In the genomic region with DNA sequence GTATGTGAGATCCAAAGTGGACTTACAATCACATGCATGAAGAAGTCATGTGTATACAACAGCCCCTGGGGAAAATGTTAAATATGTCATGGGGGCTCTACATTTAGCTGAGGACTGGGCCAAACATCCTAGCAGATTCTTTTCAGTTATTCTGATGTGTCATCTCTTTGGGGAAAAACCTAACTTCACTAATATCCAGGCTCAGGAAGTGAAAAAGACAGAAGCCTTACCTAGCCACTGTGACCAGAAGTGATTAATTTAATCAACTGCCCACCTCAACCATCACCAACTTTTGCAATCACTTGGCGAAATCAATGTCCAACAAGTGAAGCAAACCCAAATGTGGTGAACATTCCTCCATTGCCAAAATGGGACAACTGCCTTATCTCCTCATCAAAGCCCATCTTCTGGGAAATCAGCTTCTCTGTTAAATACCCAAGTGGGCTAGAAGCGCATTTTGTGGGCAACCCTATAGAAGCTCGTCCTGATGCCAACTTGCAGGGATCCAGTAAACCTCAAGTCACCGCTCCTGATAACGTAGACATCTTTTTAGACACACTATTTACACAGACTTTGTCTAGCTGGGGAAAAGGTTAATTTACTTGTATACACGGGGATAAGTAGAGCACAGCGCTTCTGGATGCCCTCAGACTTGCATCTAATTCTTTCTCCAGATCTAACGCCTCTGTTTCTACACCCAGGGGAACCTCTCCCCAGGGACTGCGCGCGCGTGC, we compare ENCODE assay signal across 12 cellular contexts. TPM values are rescaled to one million over a fixed set of nuclear protein-coding genes. Genes with fewer than 3 reads are reported as not detected.
DNase-seq lines count a peak whose midpoint lies in the region; ATAC-seq and TF ChIP-seq lines count a peak whose summit lies in the region.
"Had no signal": no experiment of that assay in that cellular context is flagged by ENCODE, and none has a peak within 500 bp of the region (broad histone marks: within the 10 kb centered on the region; RNA-seq: fewer than 3 reads in every experiment).

No MANE protein-coding gene starts in this region.

- peaks cover 23% of the 10 kb centered on the region for H3K4me1 Mint-ChIP-seq in endothelial cell (ENCODE audit: unreplicated experiment)
- peaks cover 15 to 24% of the 10 kb centered on the region in 2 donors for H3K4me1 Mint-ChIP-seq in natural killer cell treated with Interleukin-12 subunit alpha and Interleukin-12 subunit beta and Interleukin-15 and Interleukin-18, amount 100 ng/mL, for 72 hours (ENCODE audit: low read depth in 2 of 2)

- H3K36me3 ChIP-seq in SK-N-SH (replicated peaks in 1 of 2; ENCODE audit: control insufficient read depth in 1 of 2, insufficient read depth in 2 of 2, low read length in 1 of 2) = no peaks in the 10 kb centered on the region
- no peaks in the 10 kb centered on the region for H3K36me3 ChIP-seq in upper lobe of left lung
- H3K36me3 ChIP-seq: MG63 had no signal

- 60% methylated on average over 8 of the region's 12 CpGs for WGBS in SK-N-SH (ENCODE audit: low lambda C conversion rate)
- WGBS in upper lobe of left lung, 2 donors = 42 to 54% methylated on average over 10 to 12 of the region's 12 CpGs

- TF ChIP-seq CTCF in SK-N-SH (IDR thresholded peaks at IDR 0.05) = no peak
- TF ChIP-seq CTCF in endothelial cell (IDR thresholded peaks at IDR 0.05; ENCODE audit: unreplicated experiment) = no peak
- no peak for TF ChIP-seq CTCF in upper lobe of left lung (IDR thresholded peaks at IDR 0.05)

- peak overlapping the region; percentile 84 for H3K4me2 ChIP-seq in SK-N-SH

- no peaks in the 10 kb centered on the region for H3K9me3 Mint-ChIP-seq in endothelial cell (ENCODE audit: unreplicated experiment)
- no peaks in the 10 kb centered on the region for H3K9me3 Mint-ChIP-seq in natural killer cell treated with Interleukin-12 subunit alpha and Interleukin-12 subunit beta and Interleukin-15 and Interleukin-18, amount 100 ng/mL, for 72 hours

- CTCF ChIA-PET in SK-N-SH (lab: Yijun Ruan, JAX) = interaction anchor here (1.1 to 1.5 kb wide), 2 partner anchors 10 to 11 kb away, joined by 3 to 4 read pairs; no protein-coding TSS in a partner anchor

- POLR2A ChIA-PET in SK-N-SH (lab: Yijun Ruan, JAX) = no interaction called here

- DNase-seq in SK-N-SH = no peak
- DNase-seq in endothelial cell (ENCODE audit: low spot score) = no peak
- no peak for DNase-seq in natural killer cell treated with Interleukin-12 subunit alpha and Interleukin-12 subunit beta and Interleukin-15 and Interleukin-18, amount 100 ng/mL, for 72 hours (ENCODE audit: low spot score)
- no peak for DNase-seq in upper lobe of left lung
- no peak for DNase-seq in NCI-H2107 treated with DMSO at 0.1 percent for 48 hours (lab: John Stamatoyannopoulos, UW; ENCODE audit: unreplicated experiment)
- DNase-seq: MG63, NCI-H2171 had no signal

- H4K20me1 ChIP-seq in SK-N-SH (ENCODE audit: insufficient read depth) = no peaks in the 10 kb centered on the region

- TF ChIP-seq EP300 in SK-N-SH (IDR thresholded peaks at IDR 0.05; ENCODE audit: borderline replicate concordance in 1 of 2, low read depth in 1 of 2, low read length in 1 of 2) (no peak), upper lobe of left lung (IDR thresholded peaks at IDR 0.05) (no peak)

- H3K4me3 ChIP-seq in SK-N-SH (ENCODE audit: low read depth in 2 of 2, low read length in 1 of 2) = peak overlapping the region in 1 of 2 experiments; percentile 72; a peak in 2 of 4 replicates
- peak overlapping the region in 3 of 4 donors; percentile 49 to 56 (median 54) for H3K4me3 ChIP-seq in upper lobe of left lung
- H3K4me3 ChIP-seq: MG63 had no signal

- H3K9me3 ChIP-seq in SK-N-SH = no peaks in the 10 kb centered on the region
- H3K9me3 ChIP-seq in upper lobe of left lung = no peaks in the 10 kb centered on the region
- H3K9me3 ChIP-seq: MG63 had no signal

- H3K27me3 Mint-ChIP-seq in endothelial cell (ENCODE audit: unreplicated experiment) = peaks cover 17% of the 10 kb centered on the region
- peaks cover 27 to 36% of the 10 kb centered on the region in 2 donors for H3K27me3 Mint-ChIP-seq in natural killer cell treated with Interleukin-12 subunit alpha and Interleukin-12 subunit beta and Interleukin-15 and Interleukin-18, amount 100 ng/mL, for 72 hours

- peaks cover 29% of the 10 kb centered on the region for H3K79me2 ChIP-seq in SK-N-SH (ENCODE audit: insufficient read depth)

- no peak for TF ChIP-seq POLR2A in upper lobe of left lung (IDR thresholded peaks at IDR 0.05)

- peaks cover 9% of the 10 kb centered on the region; the same call in 1 of the 2 replicates for H3K27me3 ChIP-seq in SK-N-SH (ENCODE audit: insufficient read depth)
- H3K27me3 ChIP-seq in upper lobe of left lung = peaks cover 0 to 21% (median 7%) of the 10 kb centered on the region in 4 donors

- peak overlapping the region; percentile 82 for H3K4me3 Mint-ChIP-seq in endothelial cell (ENCODE audit: unreplicated experiment)
- H3K4me3 Mint-ChIP-seq in natural killer cell treated with Interleukin-12 subunit alpha and Interleukin-12 subunit beta and Interleukin-15 and Interleukin-18, amount 100 ng/mL, for 72 hours = peak overlapping the region; percentile 15
- H3K4me3 Mint-ChIP-seq: stimulated activated effector memory CD8-positive, alpha-beta T cell treated with anti-CD3 and anti-CD28 coated beads, Interleukin-12 subunit alpha, Interleukin-12 subunit beta, amount 100 ng/mL, for 72 hours had no signal

- ATAC-seq in SK-N-SH treated with all-trans-retinoic acid at 6 μM for 48 hours (no peak), upper lobe of left lung (ENCODE audit: low FRiP score in 2 of 2) (no peak), esophagus mucosa (no peak), GM19455 (IDR thresholded peaks at IDR 0.05; ENCODE audit: unreplicated experiment) (no peak)
- no peak for ATAC-seq in natural killer cell treated with Interleukin-12 subunit alpha and Interleukin-12 subunit beta and Interleukin-15 and Interleukin-18, amount 100 ng/mL, for 72 hours

- no peak overlapping the region for H2AFZ ChIP-seq in SK-N-SH (ENCODE audit: low read depth)

- H3K9me2 ChIP-seq in SK-N-SH = no peaks in the 10 kb centered on the region

- peaks cover 10% of the 10 kb centered on the region for H3F3A ChIP-seq in SK-N-SH (replicated peaks; ENCODE audit: insufficient read depth)

- no peaks in the 10 kb centered on the region; a peak in 1 of 4 replicates for H3K4me1 ChIP-seq in SK-N-SH (ENCODE audit: control insufficient read depth in 1 of 2, insufficient read depth in 2 of 2, low read depth in 1 of 2, low read length in 1 of 2)
- peaks cover 16 to 24% (median 18%) of the 10 kb centered on the region in 4 donors for H3K4me1 ChIP-seq in upper lobe of left lung

- H3K36me3 Mint-ChIP-seq in endothelial cell (ENCODE audit: low read depth, unreplicated experiment) = no peaks in the 10 kb centered on the region
- no peaks in the 10 kb centered on the region for H3K36me3 Mint-ChIP-seq in natural killer cell treated with Interleukin-12 subunit alpha and Interleukin-12 subunit beta and Interleukin-15 and Interleukin-18, amount 100 ng/mL, for 72 hours
- H3K36me3 Mint-ChIP-seq: stimulated activated effector memory CD8-positive, alpha-beta T cell treated with anti-CD3 and anti-CD28 coated beads, Interleukin-12 subunit alpha, Interleukin-12 subunit beta, amount 100 ng/mL, for 72 hours had no signal

- H3K27ac ChIP-seq in SK-N-SH (ENCODE audit: low read depth in 2 of 2, low read length in 1 of 2) = peak overlapping the region in 1 of 2 experiments; percentile 10; a peak in 2 of 4 replicates
- peak overlapping the region in 2 of 4 donors; percentile 79 to 87 for H3K27ac ChIP-seq in upper lobe of left lung

- no peak overlapping the region for H3K27ac Mint-ChIP-seq in endothelial cell (ENCODE audit: unreplicated experiment)
- no peak overlapping the region for H3K27ac Mint-ChIP-seq in natural killer cell treated with Interleukin-12 subunit alpha and Interleukin-12 subunit beta and Interleukin-15 and Interleukin-18, amount 100 ng/mL, for 72 hours
- H3K27ac Mint-ChIP-seq: stimulated activated effector memory CD8-positive, alpha-beta T cell treated with anti-CD3 and anti-CD28 coated beads, Interleukin-12 subunit alpha, Interleukin-12 subunit beta, amount 100 ng/mL, for 72 hours had no signal

- no peak for TF ChIP-seq RAD21 in SK-N-SH (IDR thresholded peaks at IDR 0.05; ENCODE audit: low read length)

- peak overlapping the region; percentile 57; the same call in 1 of the 2 replicates for H3K9ac ChIP-seq in SK-N-SH

TF ChIP-seq in SK-N-SH, 30 proteins besides CTCF, POLR2A, EP300 and RAD21 (continues in another document):
- TF ChIP-seq RFX5 (IDR thresholded peaks at IDR 0.05; ENCODE audit: low read length) (no peak), MXI1 (IDR thresholded peaks at IDR 0.05; ENCODE audit: low read depth, low read length) (no peak), FOSL2 (IDR thresholded peaks at IDR 0.05; ENCODE audit: borderline replicate concordance, low read depth) (no peak), GATA2 (CRISPR knock-in tag; IDR thresholded peaks at IDR 0.05) (no peak), NRF1 (IDR thresholded peaks at IDR 0.05; ENCODE audit: low read depth, low read length) (no peak), YY1 (IDR thresholded peaks at IDR 0.05; ENCODE audit: low read depth) (no peak), SIN3A (IDR thresholded peaks at IDR 0.05; ENCODE audit: borderline replicate concordance, low read depth, low read length) (no peak)

TF ChIP-seq in SK-N-SH treated with all-trans-retinoic acid at 6 μM for 48 hours, 23 proteins besides CTCF, POLR2A, EP300 and RAD21 (continues in another document):
- no peak for TF ChIP-seq SNAI2 (CRISPR knock-in tag; IDR thresholded peaks at IDR 0.05)
- no peak for TF ChIP-seq ARNTL (CRISPR knock-in tag; IDR thresholded peaks at IDR 0.05; ENCODE audit: borderline replicate concordance, low read depth)
- no peak for TF ChIP-seq ZC3H10 (CRISPR knock-in tag; IDR thresholded peaks at IDR 0.05)
- TF ChIP-seq ZFP30 (CRISPR knock-in tag; IDR thresholded peaks at IDR 0.05) = no peak
- TF ChIP-seq TCF4 (CRISPR knock-in tag; IDR thresholded peaks at IDR 0.05; ENCODE audit: borderline replicate concordance) = no peak

RNA-seq across cellular contexts. Expression of gene HHIP, which starts 1.4 kb away (rescaled TPM):
- 1.8 and 3.5 TPM in 2 replicates for polyA plus RNA-seq in SK-N-SH (2012; rRNA removed)
- 3.8 and 4.3 TPM in 2 replicates for polyA plus RNA-seq in SK-N-SH (2012; cell fraction: cytosol; rRNA removed)
- polyA plus RNA-seq in SK-N-SH (2012; cell fraction: nucleus; rRNA removed) = 1.9 and 2.7 TPM in 2 replicates
- total RNA-seq in endothelial cell (ENCODE audit: unreplicated experiment) = 0.46 TPM
- total RNA-seq in natural killer cell treated with Interleukin-12 subunit alpha and Interleukin-12 subunit beta and Interleukin-15 and Interleukin-18, amount 100 ng/mL, for 72 hours = not detected
- 100 to 1,000 TPM in 1 of 6 donors, 10 to 100 TPM in 5; 19.3 to 144 (median 35.8) TPM for total RNA-seq in upper lobe of left lung
- total RNA-seq in esophagus mucosa = not detected
- total RNA-seq: mononuclear cell had no signal

Comparison
In these comparisons a context has a peak if more than half of its experiments do, and no peak if none do; other contexts are left out.
1. RNA of gene HHIP, which starts 1.4 kb away (total RNA-seq): 19.3 to 144 TPM in upper lobe of left lung; 0.46 TPM in endothelial cell (single experiment), not detected in natural killer cell treated with Interleukin-12 subunit alpha and Interleukin-12 subunit beta and Interleukin-15 and Interleukin-18, amount 100 ng/mL, for 72 hours and not detected in esophagus mucosa (single experiment); every median in the first group is over 10 times any median in the second.